Comparison of ENCODE assay signal across 18 cellular contexts in genomic region chr17:66412857-66413563, GRCh38.
DNase-seq lines count a peak whose midpoint lies in the region; ATAC-seq and TF ChIP-seq lines count a peak whose summit lies in the region.
"Had no signal": no experiment of that assay in that cellular context is flagged by ENCODE, and none has a peak within 500 bp of the region (broad histone marks: within the 10 kb centered on the region; RNA-seq: fewer than 3 reads in every experiment).

No MANE protein-coding gene starts in this region.

- ATAC-seq in naive thymus-derived CD8-positive, alpha-beta T cell, result no peak
- no peak for ATAC-seq in GM18861 (IDR thresholded peaks at IDR 0.05; ENCODE audit: unreplicated experiment)
- ATAC-seq: stimulated activated effector memory CD8-positive, alpha-beta T cell treated with anti-CD3 and anti-CD28 coated beads, Interleukin-12 subunit alpha, Interleukin-12 subunit beta, amount 100 ng/mL, for 72 hours; WTC11 had no signal

- H3K4me2 ChIP-seq in SU-DHL-6 (ENCODE audit: low read depth, low read length, poor library complexity, severe bottlenecking), result peak overlapping the region; percentile 51
- H3K4me2 ChIP-seq: hepatocyte had no signal

- intact Hi-C loops in Calu3 (cut with micrococcal nuclease; ENCODE audit: unreplicated experiment), result no loop called here

- peaks cover 97% of the 10 kb centered on the region for H3K79me2 ChIP-seq in SU-DHL-6 (ENCODE audit: insufficient read depth, low read length)

- TF ChIP-seq CTCF in Calu3 (IDR thresholded peaks at IDR 0.05; ENCODE audit: unreplicated experiment) (no peak), SU-DHL-6 (IDR thresholded peaks at IDR 0.05; ENCODE audit: insufficient read depth, low read length, poor library complexity, severe bottlenecking) (no peak)

- H2AFZ ChIP-seq in SU-DHL-6 (ENCODE audit: low read depth, low read length, severe bottlenecking), result no peak overlapping the region
- H2AFZ ChIP-seq: hepatocyte had no signal

- no peaks in the 10 kb centered on the region for H3K27me3 ChIP-seq in SU-DHL-6 (ENCODE audit: low read length)
- H3K27me3 ChIP-seq: hepatocyte had no signal

- CTCF ChIA-PET in Calu3 (lab: Charles Lee), result no interaction called here

- no TSS peak for BruUV-seq in Calu3 (replicated peaks; lab: Mats Ljungman, UMichigan)

- POLR2A ChIA-PET in naive thymus-derived CD8-positive, alpha-beta T cell (lab: Charles Lee), result interaction anchor here (0.5 to 1.2 kb wide), 2 partner anchors 11 to 1591 kb away, joined by 3 read pairs; no protein-coding TSS in a partner anchor

- no peaks in the 10 kb centered on the region for H3K9me3 ChIP-seq in SU-DHL-6 (ENCODE audit: insufficient read depth, low read length)

- H3K36me3 Mint-ChIP-seq in Calu3 (ENCODE audit: insufficient read depth, unreplicated experiment), result peaks cover 27% of the 10 kb centered on the region
- H3K36me3 Mint-ChIP-seq in naive thymus-derived CD8-positive, alpha-beta T cell, result no peaks in the 10 kb centered on the region
- H3K36me3 Mint-ChIP-seq: CD8-positive, alpha-beta memory T cell; memory B cell; stimulated activated effector memory CD8-positive, alpha-beta T cell treated with anti-CD3 and anti-CD28 coated beads, Interleukin-12 subunit alpha, Interleukin-12 subunit beta, amount 100 ng/mL, for 72 hours; type B pancreatic cell; WTC11 had no signal

- H3K4me3 Mint-ChIP-seq in Calu3 (ENCODE audit: low read depth, unreplicated experiment), result no peak overlapping the region
- peak overlapping the region in 8 of 10 donors; percentile 3 to 58 (median 29) for H3K4me3 Mint-ChIP-seq in naive thymus-derived CD8-positive, alpha-beta T cell
- H3K4me3 Mint-ChIP-seq: memory B cell; stimulated activated effector memory CD8-positive, alpha-beta T cell treated with anti-CD3 and anti-CD28 coated beads, Interleukin-12 subunit alpha, Interleukin-12 subunit beta, amount 100 ng/mL, for 72 hours; type B pancreatic cell; WTC11 had no signal

- H3K27ac Mint-ChIP-seq in Calu3 (ENCODE audit: unreplicated experiment), result peak overlapping the region; percentile 72
- H3K27ac Mint-ChIP-seq in naive thymus-derived CD8-positive, alpha-beta T cell, result peak overlapping the region; percentile 8 to 81 (median 56)
- H3K27ac Mint-ChIP-seq: memory B cell; stimulated activated effector memory CD8-positive, alpha-beta T cell treated with anti-CD3 and anti-CD28 coated beads, Interleukin-12 subunit alpha, Interleukin-12 subunit beta, amount 100 ng/mL, for 72 hours; type B pancreatic cell; WTC11 had no signal

- H3K36me3 ChIP-seq in SU-DHL-6 (ENCODE audit: low read length), result no peaks in the 10 kb centered on the region

- no peaks in the 10 kb centered on the region for H3K27me3 Mint-ChIP-seq in Calu3 (ENCODE audit: unreplicated experiment)
- no peaks in the 10 kb centered on the region for H3K27me3 Mint-ChIP-seq in naive thymus-derived CD8-positive, alpha-beta T cell
- H3K27me3 Mint-ChIP-seq: CD8-positive, alpha-beta memory T cell; type B pancreatic cell had no signal

- no peaks in the 10 kb centered on the region for H4K20me1 ChIP-seq in SU-DHL-6 (ENCODE audit: low read depth, low read length)

- peak overlapping the region; percentile 96 for H3K27ac ChIP-seq in SU-DHL-6 (ENCODE audit: low read depth, low read length)
- H3K27ac ChIP-seq: hepatocyte had no signal

- peak; percentile 12 for DNase-seq in NCI-H748 (lab: John Stamatoyannopoulos, UW; ENCODE audit: unreplicated experiment)
- DNase-seq in NCI-H748 treated with DMSO at 0.1 percent for 48 hours (lab: John Stamatoyannopoulos, UW), result no peak
- no peak for DNase-seq in Calu3
- DNase-seq in naive thymus-derived CD8-positive, alpha-beta T cell, result no peak
- no peak for DNase-seq in HuH-7.5 (ENCODE audit: low spot score)
- no peak for DNase-seq in mesenteric fat pad (ENCODE audit: low spot score)
- DNase-seq: activated effector memory CD4-positive, alpha-beta T cell treated with anti-CD3 and anti-CD28 coated beads, Interleukin-2, amount 50 U/mL, for 16 hours; CD8-positive, alpha-beta memory T cell; kidney; NCI-H146; NCI-H510A treated with DMSO at 0.1 percent for 48 hours had no signal

- peaks cover 41% of the 10 kb centered on the region for H3F3A ChIP-seq in SU-DHL-6 (ENCODE audit: insufficient read depth)

- H3K9me2 ChIP-seq in SU-DHL-6 (replicated peaks; ENCODE audit: insufficient read depth, low read length), result no peaks in the 10 kb centered on the region

- peak overlapping the region; percentile 32 for H3K9ac ChIP-seq in SU-DHL-6 (ENCODE audit: low read length)

- peaks cover 56% of the 10 kb centered on the region for H3K4me1 Mint-ChIP-seq in Calu3 (ENCODE audit: low read depth, unreplicated experiment)
- H3K4me1 Mint-ChIP-seq in naive thymus-derived CD8-positive, alpha-beta T cell, result peaks cover 23 to 88% (median 68%) of the 10 kb centered on the region in 4 donors
- H3K4me1 Mint-ChIP-seq: memory B cell had no signal

- H3K4me3 ChIP-seq in SU-DHL-6 (ENCODE audit: insufficient read depth, low read length, poor library complexity, severe bottlenecking), result peak overlapping the region; percentile 6
- H3K4me3 ChIP-seq: hepatocyte had no signal

- peaks cover 3% of the 10 kb centered on the region for H3K9me3 Mint-ChIP-seq in Calu3 (ENCODE audit: low read depth, unreplicated experiment)
- peaks cover 0 to 2% (median 0%) of the 10 kb centered on the region in 9 donors for H3K9me3 Mint-ChIP-seq in naive thymus-derived CD8-positive, alpha-beta T cell
- H3K9me3 Mint-ChIP-seq: memory B cell; stimulated activated effector memory CD8-positive, alpha-beta T cell treated with anti-CD3 and anti-CD28 coated beads, Interleukin-12 subunit alpha, Interleukin-12 subunit beta, amount 100 ng/mL, for 72 hours; type B pancreatic cell; WTC11 had no signal
